In genomic region chr3:194572131-194572789, GRCh38 we compare ENCODE assay signal across 10 cellular contexts.
DNase-seq lines count a peak whose midpoint lies in the region; ATAC-seq and TF ChIP-seq lines count a peak whose summit lies in the region.
"Had no signal": no experiment of that assay in that cellular context is flagged by ENCODE, and none has a peak within 500 bp of the region (broad histone marks: within the 10 kb centered on the region; RNA-seq: fewer than 3 reads in every experiment).

No MANE protein-coding gene starts in this region.

- H3K27ac Mint-ChIP-seq in stimulated activated naive CD8-positive, alpha-beta T cell treated with anti-CD3 and anti-CD28 coated beads, Interleukin-15, amount 100 ng/mL, for 72 hours, result peak overlapping the region in 1 of 2 donors; percentile 59
- no peak overlapping the region for H3K27ac Mint-ChIP-seq in activated CD8-positive, alpha-beta memory T cell treated with anti-CD3 and anti-CD28 coated beads, Interleukin-2, amount 10 ng/mL, durations not matched to agents 7 days and 5 days

- no peak for TF ChIP-seq CTCF in BJ (IDR thresholded peaks at IDR 0.05; ENCODE audit: insufficient read depth, low read depth, low read length)
- TF ChIP-seq CTCF in fibroblast of mammary gland (conservative IDR thresholded peaks at IDR 0.05; ENCODE audit: control insufficient read depth, insufficient read depth, low read depth, low read length), result no peak
- TF ChIP-seq CTCF in omental fat pad (IDR thresholded peaks at IDR 0.05), result no peak

- no peak overlapping the region for H3K4me3 ChIP-seq in BJ (ENCODE audit: low read depth, low read length)
- no peak overlapping the region for H3K4me3 ChIP-seq in SJSA1
- no peak overlapping the region for H3K4me3 ChIP-seq in fibroblast of mammary gland (ENCODE audit: control insufficient read depth, low read depth, low read length)

- no peaks in the 10 kb centered on the region for H3K36me3 Mint-ChIP-seq in activated CD8-positive, alpha-beta memory T cell treated with anti-CD3 and anti-CD28 coated beads, Interleukin-2, amount 10 ng/mL, durations not matched to agents 7 days and 5 days

- peak overlapping the region; percentile 79 for H3K27ac ChIP-seq in SJSA1

- H3K9me3 Mint-ChIP-seq in stimulated activated naive CD8-positive, alpha-beta T cell treated with anti-CD3 and anti-CD28 coated beads, Interleukin-15, amount 100 ng/mL, for 72 hours, result no peaks in the 10 kb centered on the region
- no peaks in the 10 kb centered on the region for H3K9me3 Mint-ChIP-seq in activated CD8-positive, alpha-beta memory T cell treated with anti-CD3 and anti-CD28 coated beads, Interleukin-2, amount 10 ng/mL, durations not matched to agents 7 days and 5 days (ENCODE audit: low read depth)

- peak; percentile 52 for ATAC-seq in omental fat pad (ENCODE audit: low FRiP score)
- ATAC-seq in stimulated activated naive CD8-positive, alpha-beta T cell treated with anti-CD3 and anti-CD28 coated beads, Interleukin-15, amount 100 ng/mL, for 72 hours, result no peak
- ATAC-seq in activated CD8-positive, alpha-beta memory T cell treated with anti-CD3 and anti-CD28 coated beads, Interleukin-2, amount 10 ng/mL, durations not matched to agents 7 days and 5 days, result no peak
- ATAC-seq in GM18868 (IDR thresholded peaks at IDR 0.05; ENCODE audit: unreplicated experiment), result no peak

- H3K36me3 ChIP-seq in BJ (ENCODE audit: control insufficient read depth, insufficient read depth, low read length), result no peaks in the 10 kb centered on the region
- no peaks in the 10 kb centered on the region for H3K36me3 ChIP-seq in SJSA1

- POLR2A ChIA-PET in BJ (lab: Charles Lee), result no interaction called here

- no peak overlapping the region for H3K4me3 Mint-ChIP-seq in stimulated activated naive CD8-positive, alpha-beta T cell treated with anti-CD3 and anti-CD28 coated beads, Interleukin-15, amount 100 ng/mL, for 72 hours
- no peak overlapping the region for H3K4me3 Mint-ChIP-seq in activated CD8-positive, alpha-beta memory T cell treated with anti-CD3 and anti-CD28 coated beads, Interleukin-2, amount 10 ng/mL, durations not matched to agents 7 days and 5 days

- H3K4me1 ChIP-seq in SJSA1 (replicated peaks), result peaks cover 48% of the 10 kb centered on the region

- DNase-seq in BJ (ENCODE audit: low read depth), result peak; percentile 83
- DNase-seq in SJSA1 (ENCODE audit: low read depth in 1 of 2, low spot score in 2 of 2), result peak; percentile 75 to 76
- DNase-seq in fibroblast of mammary gland (ENCODE audit: low read depth), result peak; percentile 99
- DNase-seq in omental fat pad (ENCODE audit: low spot score), result peak; percentile 67
- no peak for DNase-seq in NCI-H1105 treated with DMSO at 0.1 percent for 48 hours (lab: John Stamatoyannopoulos, UW)
- DNase-seq in stimulated activated naive CD8-positive, alpha-beta T cell treated with anti-CD3 and anti-CD28 coated beads, Interleukin-15, amount 100 ng/mL, for 72 hours, result no peak
- DNase-seq in activated CD8-positive, alpha-beta memory T cell treated with anti-CD3 and anti-CD28 coated beads, Interleukin-2, amount 10 ng/mL, durations not matched to agents 7 days and 5 days, result no peak
- DNase-seq: NCI-H2081 treated with DMSO at 0.1 percent for 48 hours, substantia nigra had no signal

- no peaks in the 10 kb centered on the region for H3K9me3 ChIP-seq in SJSA1 (replicated peaks)

- peaks cover 45% of the 10 kb centered on the region for H3K27me3 Mint-ChIP-seq in stimulated activated naive CD8-positive, alpha-beta T cell treated with anti-CD3 and anti-CD28 coated beads, Interleukin-15, amount 100 ng/mL, for 72 hours
- peaks cover 31% of the 10 kb centered on the region for H3K27me3 Mint-ChIP-seq in activated CD8-positive, alpha-beta memory T cell treated with anti-CD3 and anti-CD28 coated beads, Interleukin-2, amount 10 ng/mL, durations not matched to agents 7 days and 5 days

- peaks cover 20% of the 10 kb centered on the region for H3K4me1 Mint-ChIP-seq in stimulated activated naive CD8-positive, alpha-beta T cell treated with anti-CD3 and anti-CD28 coated beads, Interleukin-15, amount 100 ng/mL, for 72 hours
- H3K4me1 Mint-ChIP-seq in activated CD8-positive, alpha-beta memory T cell treated with anti-CD3 and anti-CD28 coated beads, Interleukin-2, amount 10 ng/mL, durations not matched to agents 7 days and 5 days, result peaks cover 4% of the 10 kb centered on the region

- H3K27me3 ChIP-seq in BJ (ENCODE audit: control insufficient read depth, insufficient read depth, low read length), result no peaks in the 10 kb centered on the region
- no peaks in the 10 kb centered on the region for H3K27me3 ChIP-seq in SJSA1 (replicated peaks)

- CTCF ChIA-PET in BJ (lab: Yijun Ruan, JAX), result interaction anchor here (0.6 to 5.5 kb wide), 6 partner anchors 10 to 100 kb away, joined by 3 to 49 read pairs (median 4); no protein-coding TSS in a partner anchor
- CTCF ChIA-PET in activated CD8-positive, alpha-beta memory T cell treated with anti-CD3 and anti-CD28 coated beads, Interleukin-2, amount 10 ng/mL, durations not matched to agents 7 days and 5 days (lab: Charles Lee), result interaction anchor here (1.3 kb wide), 1 partner anchor 100 kb away, joined by 5 read pairs; no protein-coding TSS in a partner anchor

Comparison
In these comparisons a context has a peak if more than half of its experiments do, and no peak if none do; other contexts are left out.
1. DNase-seq: peak in BJ (single experiment), SJSA1 (2 of 2), fibroblast of mammary gland (single experiment) and omental fat pad (single experiment); none in NCI-H1105 treated with DMSO at 0.1 percent for 48 hours (single experiment), stimulated activated naive CD8-positive, alpha-beta T cell treated with anti-CD3 and anti-CD28 coated beads, Interleukin-15, amount 100 ng/mL, for 72 hours (0 of 2) and activated CD8-positive, alpha-beta memory T cell treated with anti-CD3 and anti-CD28 coated beads, Interleukin-2, amount 10 ng/mL, durations not matched to agents 7 days and 5 days (single experiment).